ENCODE assay signal across 14 cellular contexts in the genomic region with DNA sequence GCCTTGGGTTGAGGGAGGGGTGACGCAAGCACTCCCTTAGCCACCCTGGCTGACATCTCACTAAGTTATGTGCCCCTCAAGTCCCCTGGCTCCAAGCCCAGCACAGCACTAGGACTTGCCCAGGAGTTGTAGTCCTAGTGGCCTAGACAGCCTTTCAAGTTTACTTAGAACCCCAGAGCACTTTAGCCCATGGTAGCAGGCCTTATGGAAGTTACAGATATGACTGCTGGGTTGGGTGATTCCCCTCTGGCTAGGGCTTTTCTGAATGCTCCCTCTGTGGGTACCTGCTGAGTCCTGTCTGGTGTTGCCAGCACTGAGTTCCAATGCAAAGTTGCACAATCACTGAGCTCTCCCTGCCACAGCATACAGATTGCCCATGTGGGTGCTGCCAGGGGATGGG.
DNase-seq lines count a peak whose midpoint lies in the region; ATAC-seq, FAIRE-seq and TF ChIP-seq lines count a peak whose summit lies in the region.
"Had no signal": no experiment of that assay in that cellular context is flagged by ENCODE, and none has a peak within 500 bp of the region (broad histone marks: within the 10 kb centered on the region; RNA-seq: fewer than 3 reads in every experiment).

No MANE protein-coding gene starts in this region.

- no peak for TF ChIP-seq RAD21 in Ishikawa (IDR thresholded peaks at IDR 0.05; ENCODE audit: low read depth)

- no peak overlapping the region for H3K27ac ChIP-seq in pancreas
- H3K27ac ChIP-seq: SJCRH30, WERI-Rb-1 had no signal

- no peak for TF ChIP-seq EP300 in Ishikawa (IDR thresholded peaks at IDR 0.05; ENCODE audit: borderline replicate concordance)

- ATAC-seq in pancreas: peak in 3 of 4 donors; percentile 54 to 80 (median 66)
- no peak for ATAC-seq in HG02623 (IDR thresholded peaks at IDR 0.05; ENCODE audit: unreplicated experiment)
- ATAC-seq in HG03175 (IDR thresholded peaks at IDR 0.05; ENCODE audit: unreplicated experiment): no peak
- ATAC-seq: effector memory CD8-positive, alpha-beta T cell had no signal

- TF ChIP-seq CTCF in astrocyte of the spinal cord (IDR thresholded peaks at IDR 0.05; ENCODE audit: low read depth, low read length): no peak
- TF ChIP-seq CTCF in fibroblast of pulmonary artery (IDR thresholded peaks at IDR 0.05; ENCODE audit: low read length, missing control alignments): no peak
- TF ChIP-seq CTCF in pancreas (IDR thresholded peaks at IDR 0.05): no peak

- no peaks in the 10 kb centered on the region for H3K27me3 ChIP-seq in pancreas
- H3K27me3 ChIP-seq: SJCRH30 had no signal

- H3K4me1 ChIP-seq in pancreas: no peaks in the 10 kb centered on the region
- H3K4me1 ChIP-seq: SJCRH30 had no signal

- peak; percentile 23 for DNase-seq in astrocyte of the spinal cord (ENCODE audit: low read depth, low spot score)
- peak; percentile 48 for DNase-seq in fibroblast of pulmonary artery (ENCODE audit: low read depth)
- DNase-seq in pancreas: no peak
- DNase-seq in superior temporal gyrus (ENCODE audit: extremely low spot score): no peak
- DNase-seq in NCI-H1417 (lab: John Stamatoyannopoulos, UW): no peak
- DNase-seq: activated T-cell treated with anti-CD3 and anti-CD28 coated beads for 4 hours; DND-41; effector memory CD8-positive, alpha-beta T cell; NCI-H187; SJCRH30; WERI-Rb-1 had no signal

- in situ Hi-C loops in astrocyte of the spinal cord (cut with HindIII; ENCODE audit: low sequenced_read_pairs): no loop called here

- intact Hi-C loops in pancreas (cut with DNase I): no loop called here

- H3K36me3 ChIP-seq in pancreas: no peaks in the 10 kb centered on the region
- H3K36me3 ChIP-seq: SJCRH30, WERI-Rb-1 had no signal

- no peaks in the 10 kb centered on the region for H3K9me3 ChIP-seq in pancreas

- FAIRE-seq in pancreas (lab: Jason Lieb, UNC): no peak

- H3K4me3 ChIP-seq in astrocyte of the spinal cord (ENCODE audit: low read depth, low read length) (no peak overlapping the region), fibroblast of pulmonary artery (replicated peaks; ENCODE audit: low read depth, low read length) (no peak overlapping the region), pancreas (no peak overlapping the region)
- H3K4me3 ChIP-seq: SJCRH30 had no signal

- 98 to 100% methylated on average over 1 of the region's 1 CpG for WGBS in pancreas, 2 donors

TF ChIP-seq in Ishikawa, 13 proteins besides CTCF, POLR2A, EP300 and RAD21:
- TF ChIP-seq EGR1 (IDR thresholded peaks at IDR 0.05) (no peak), CEBPB (IDR thresholded peaks at IDR 0.05) (peak; percentile 81)

Comparison
In these comparisons a context has a peak if more than half of its experiments do, and no peak if none do; other contexts are left out.
1. DNase-seq: peak in astrocyte of the spinal cord (single experiment) and fibroblast of pulmonary artery (single experiment); none in pancreas (0 of 6), superior temporal gyrus (single experiment) and NCI-H1417 (0 of 3).
2. ATAC-seq: peak in pancreas (3 of 4); none in HG02623 (single experiment) and HG03175 (single experiment).